ENCODE assay signal across 8 cellular contexts in the genomic region with DNA sequence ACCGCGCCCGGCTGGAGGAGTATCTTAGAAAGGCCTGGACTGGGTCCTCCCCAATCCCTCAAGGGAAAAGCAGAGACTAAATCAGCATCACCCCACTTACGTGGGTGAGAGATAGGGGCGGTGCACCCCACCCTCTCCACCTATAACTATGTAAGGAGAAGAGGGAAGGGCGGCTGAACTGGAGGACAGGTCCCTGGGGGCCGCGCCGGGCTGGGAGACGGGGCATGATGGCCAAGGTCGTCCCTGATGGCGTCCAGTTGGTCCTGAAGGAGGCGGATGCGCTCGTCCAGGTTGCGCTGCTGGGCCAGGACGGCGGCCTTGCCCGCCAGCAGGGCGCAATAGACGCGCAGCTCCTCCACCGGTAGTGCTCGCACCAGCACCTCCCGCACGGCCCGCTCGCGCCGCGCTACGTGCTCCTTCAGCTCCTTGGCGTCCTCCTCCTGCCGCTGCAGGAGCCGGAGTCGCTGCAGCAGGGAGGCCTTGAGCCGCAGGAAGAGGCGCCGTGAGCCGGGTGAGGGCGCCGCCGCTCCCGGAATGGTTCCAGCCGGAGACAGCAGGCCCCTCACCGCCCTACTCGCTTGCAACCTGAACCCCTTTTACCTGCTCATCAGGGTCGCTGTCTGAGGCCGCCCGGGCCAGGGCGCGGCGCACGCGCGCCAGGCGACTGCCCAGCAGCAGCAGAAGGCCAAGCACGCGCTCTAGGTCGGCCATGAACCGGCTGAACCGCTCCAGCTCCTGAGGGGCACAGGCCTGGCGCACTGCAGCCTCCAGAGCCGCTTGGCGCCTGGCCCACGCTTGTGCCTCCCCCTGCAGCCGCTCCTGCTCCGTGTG. TPM values are rescaled to one million over a fixed set of nuclear protein-coding genes. Genes with fewer than 3 reads are reported as not detected.
DNase-seq lines count a peak whose midpoint lies in the region; ATAC-seq and TF ChIP-seq lines count a peak whose summit lies in the region.
"Had no signal": no experiment of that assay in that cellular context is flagged by ENCODE, and none has a peak within 500 bp of the region (broad histone marks: within the 10 kb centered on the region; RNA-seq: fewer than 3 reads in every experiment).

No MANE protein-coding gene starts in this region.

- no peak for TF ChIP-seq EP300 in stomach (IDR thresholded peaks at IDR 0.05)

- intact Hi-C loops in stomach (cut with DNase I; ENCODE audit: low total_unique reads): no loop called here

- H3K9me3 ChIP-seq in HUES48 (ENCODE audit: control insufficient read depth, insufficient read depth, low read length) (no peaks in the 10 kb centered on the region), iPS-18c (ENCODE audit: control insufficient read depth, insufficient read depth, low read length) (peaks cover 2% of the 10 kb centered on the region), stomach (no peaks in the 10 kb centered on the region)

- H3K4me1 ChIP-seq in HUES48 (ENCODE audit: control insufficient read depth, insufficient read depth, low read length) (peaks cover 3% of the 10 kb centered on the region), stomach (peaks cover 20 to 58% (median 29%) of the 10 kb centered on the region in 4 donors)

- no peak for DNase-seq in astrocyte of the cerebellum (ENCODE audit: low read depth)
- no peak for DNase-seq in stomach
- no peak for DNase-seq in DMS114 treated with DMSO at 0.1 percent for 48 hours (lab: John Stamatoyannopoulos, UW; ENCODE audit: unreplicated experiment)

- H3K36me3 ChIP-seq in HUES48 (ENCODE audit: control insufficient read depth, insufficient read depth, low read length): no peaks in the 10 kb centered on the region
- H3K36me3 ChIP-seq in stomach: peaks cover 0 to 34% (median 27%) of the 10 kb centered on the region in 4 donors

- ATAC-seq in GM21737 (IDR thresholded peaks at IDR 0.05; ENCODE audit: unreplicated experiment): no peak
- no peak for ATAC-seq in HG02588 (IDR thresholded peaks at IDR 0.05; ENCODE audit: unreplicated experiment)

- H3K27ac ChIP-seq in HUES48 (ENCODE audit: low read depth, low read length): peak overlapping the region; percentile 53
- H3K27ac ChIP-seq in stomach: peak overlapping the region in 2 of 5 donors; percentile 14 to 27
- H3K27ac ChIP-seq: VCaP had no signal

- TF ChIP-seq POLR2A in stomach (IDR thresholded peaks at IDR 0.05): no peak

- in situ Hi-C loops in astrocyte of the cerebellum (cut with HindIII; ENCODE audit: low sequenced_read_pairs): loop anchor here (5.0 kb wide), 1 partner anchor 51 kb away; no protein-coding TSS in a partner anchor

- H3K4me3 ChIP-seq in HUES48 (ENCODE audit: low read depth, low read length) (peak overlapping the region; percentile 41), astrocyte of the cerebellum (ENCODE audit: low read depth, low read length) (peak overlapping the region; percentile 7), iPS-18c (ENCODE audit: insufficient read depth, low read depth, low read length) (peak overlapping the region; percentile 46; the same call in 1 of the 2 replicates), stomach (peak overlapping the region; percentile 11 to 34 (median 26))

- 37 to 61% (median 41%) methylated on average over 23 to 68 of the region's 68 CpGs for WGBS in stomach, 5 donors

- H3K27me3 ChIP-seq in HUES48 (ENCODE audit: control insufficient read depth, insufficient read depth, low read length) (peaks cover 49% of the 10 kb centered on the region), stomach (peaks cover 0 to 66% (median 5%) of the 10 kb centered on the region in 3 donors)

- peak overlapping the region; percentile 54; the same call in 1 of the 2 replicates for H3K9ac ChIP-seq in HUES48 (ENCODE audit: low read depth, low read length)

- TF ChIP-seq CTCF in astrocyte of the cerebellum (IDR thresholded peaks at IDR 0.05; ENCODE audit: low read depth, low read length, missing control alignments): no peak
- TF ChIP-seq CTCF in stomach (IDR thresholded peaks at IDR 0.05): no peak

RNA-seq across cellular contexts. Expression of gene SHROOM1, which starts 7.6 kb away (rescaled TPM):
- 100 to 1,000 TPM in 1 of 5 donors, 10 to 100 TPM in 3, 1 to 10 TPM in 1; 5.3 to 264 (median 48.7) TPM for total RNA-seq in stomach
- polyA plus RNA-seq in stomach: 10 to 100 TPM in 1 of 3 donors, 1 to 10 TPM in 2; 7.5 to 12.8 (median 9.6) TPM

RNA-seq across cellular contexts. Expression of gene SOWAHA, which starts 9.8 kb away (rescaled TPM):
- 10 to 100 TPM in 2 of 5 donors, 1 to 10 TPM in 2, not detected in 1; 6.8 to 91.8 (median 13.2) TPM for total RNA-seq in stomach
- polyA plus RNA-seq in stomach: 1 to 10 TPM; 2.4 to 5.7 (median 5.2) TPM

RNA-seq across cellular contexts. Expression of gene GDF9, which starts 43.4 kb away (rescaled TPM):
- 1 to 10 TPM in 2 of 5 donors, not detected in 3; 1.2 to 4.4 TPM for total RNA-seq in stomach
- 1 to 10 TPM in 1 of 3 donors, under 1 TPM in 1, not detected in 1; 0.25 to 1.1 TPM for polyA plus RNA-seq in stomach

RNA-seq across cellular contexts. Expression of gene UQCRQ, which starts 43.6 kb away (rescaled TPM):
- total RNA-seq in stomach: 100 to 1,000 TPM in 2 of 5 donors, 10 to 100 TPM in 3; 66.5 to 173 (median 83.4) TPM
- polyA plus RNA-seq in stomach: 100 to 1,000 TPM; 470 to 603 (median 499) TPM

RNA-seq across cellular contexts. Expression of gene SEPTIN8, which starts 45.8 kb away (rescaled TPM):
- total RNA-seq in stomach: 10 to 100 TPM; 18.5 to 47.3 (median 36.2) TPM
- 10 to 100 TPM; 15.5 to 28.4 (median 27.4) TPM for polyA plus RNA-seq in stomach
